ENCODE assay signal across 9 cellular contexts in the genomic region with DNA sequence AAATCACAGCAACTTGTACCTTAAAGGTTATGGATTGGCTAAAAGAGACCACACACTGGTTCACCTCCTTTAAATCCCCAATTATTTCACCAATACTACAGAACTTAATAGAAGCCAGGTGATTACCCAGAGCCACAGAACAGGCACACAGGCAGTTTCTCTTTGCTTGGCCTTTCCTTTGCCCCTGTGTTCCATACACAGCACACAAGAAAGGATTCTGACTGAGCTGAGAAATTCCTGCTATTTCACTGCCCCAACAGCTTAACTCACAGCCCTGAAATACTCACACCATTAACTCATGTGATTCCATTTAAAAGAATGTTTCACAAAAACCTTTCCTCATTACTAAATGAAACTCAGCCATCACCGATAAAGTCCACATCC.
A peak's percentile ranks its signal among the peaks of the same experiment; 100 is the strongest.
DNase-seq lines count a peak whose midpoint lies in the region; ATAC-seq and TF ChIP-seq lines count a peak whose summit lies in the region.
"Had no signal": no experiment of that assay in that cellular context is flagged by ENCODE, and none has a peak within 500 bp of the region (broad histone marks: within the 10 kb centered on the region; RNA-seq: fewer than 3 reads in every experiment).

No MANE protein-coding gene starts in this region.

- H3K4me3 Mint-ChIP-seq in T-helper 2 cell treated with Interferon-gamma antibody and Interleukin-4, amounts not matched to agents 5 μg/mL and 100 μg/mL, for 36 hours, result no peak overlapping the region
- peak overlapping the region in 1 of 3 donors; percentile 7 for H3K4me3 Mint-ChIP-seq in T-cell
- H3K4me3 Mint-ChIP-seq in stimulated activated memory B cell treated with anti-CD40 and anti-IgM and Interleukin-4, amounts not matched to agents 10 μg/mL and 1 μg/mL and 100 μg/mL, for 72 hours, result peak overlapping the region; percentile 37

- DNase-seq in T-helper 2 cell treated with Interferon-gamma antibody and Interleukin-4, amounts not matched to agents 5 μg/mL and 100 μg/mL, for 36 hours (ENCODE audit: low spot score), result no peak
- no peak for DNase-seq in T-helper 2 cell
- DNase-seq in T-cell, result no peak
- DNase-seq in heart right ventricle, result no peak
- no peak for DNase-seq in DMS114 treated with DMSO at 0.1 percent for 48 hours (lab: John Stamatoyannopoulos, UW; ENCODE audit: unreplicated experiment)
- DNase-seq in stimulated activated CD8-positive, alpha-beta memory T cell treated with anti-CD3 and anti-CD28 coated beads, Interleukin-4, amount 100 ng/mL, for 48 hours, result no peak
- DNase-seq: stimulated activated CD4-positive, alpha-beta T cell treated with anti-CD3 and anti-CD28 coated beads, Interleukin-15, amount 100 ng/mL, for 24 hours had no signal

- POLR2A ChIA-PET in T-cell (lab: Charles Lee), result no interaction called here

- WGBS in heart right ventricle, 2 donors, result 19 to 29% methylated on average over 1 of the region's 1 CpG

- H3K27ac Mint-ChIP-seq in T-helper 2 cell treated with Interferon-gamma antibody and Interleukin-4, amounts not matched to agents 5 μg/mL and 100 μg/mL, for 36 hours, result peak overlapping the region; percentile 63
- peak overlapping the region; percentile 50 to 68 for H3K27ac Mint-ChIP-seq in T-cell
- H3K27ac Mint-ChIP-seq in stimulated activated memory B cell treated with anti-CD40 and anti-IgM and Interleukin-4, amounts not matched to agents 10 μg/mL and 1 μg/mL and 100 μg/mL, for 72 hours, result peak overlapping the region; percentile 74

- peaks cover 0 to 89% (median 67%) of the 10 kb centered on the region in 9 donors for H3K4me1 ChIP-seq in heart right ventricle

- no peak for TF ChIP-seq CTCF in heart right ventricle (IDR thresholded peaks at IDR 0.05)

- no peak overlapping the region for H3K4me3 ChIP-seq in heart right ventricle

- no peak for ATAC-seq in T-cell (replicated peaks in 1 of 4)
- ATAC-seq in heart right ventricle, result peak in 5 of 8 donors; percentile 28 to 61 (median 44)
- peak; percentile 31 for ATAC-seq in stimulated activated memory B cell treated with anti-CD40 and anti-IgM and Interleukin-4, amounts not matched to agents 10 μg/mL and 1 μg/mL and 100 μg/mL, for 72 hours
- no peak for ATAC-seq in GM19328 (IDR thresholded peaks at IDR 0.05; ENCODE audit: unreplicated experiment)

- CTCF ChIA-PET in T-cell (lab: Charles Lee), result interaction anchor here (0.6 to 0.7 kb wide), 2 partner anchors 22 to 84 kb away, joined by 3 to 4 read pairs; no protein-coding TSS in a partner anchor

- H3K9me3 ChIP-seq in heart right ventricle, result no peaks in the 10 kb centered on the region

- H3K9me3 Mint-ChIP-seq in T-helper 2 cell treated with Interferon-gamma antibody and Interleukin-4, amounts not matched to agents 5 μg/mL and 100 μg/mL, for 36 hours, result no peaks in the 10 kb centered on the region
- no peaks in the 10 kb centered on the region for H3K9me3 Mint-ChIP-seq in T-cell
- H3K9me3 Mint-ChIP-seq in stimulated activated memory B cell treated with anti-CD40 and anti-IgM and Interleukin-4, amounts not matched to agents 10 μg/mL and 1 μg/mL and 100 μg/mL, for 72 hours, result no peaks in the 10 kb centered on the region

- no peaks in the 10 kb centered on the region for H3K27me3 Mint-ChIP-seq in T-helper 2 cell treated with Interferon-gamma antibody and Interleukin-4, amounts not matched to agents 5 μg/mL and 100 μg/mL, for 36 hours (ENCODE audit: low read depth)
- H3K27me3 Mint-ChIP-seq in T-cell, result no peaks in the 10 kb centered on the region
- no peaks in the 10 kb centered on the region for H3K27me3 Mint-ChIP-seq in stimulated activated memory B cell treated with anti-CD40 and anti-IgM and Interleukin-4, amounts not matched to agents 10 μg/mL and 1 μg/mL and 100 μg/mL, for 72 hours

- H3K27me3 ChIP-seq in heart right ventricle, result no peaks in the 10 kb centered on the region

- intact Hi-C loops in heart right ventricle (cut with DNase I), result loop anchor here in 6 of 10 donors (5.0 to 10.0 kb wide), 7 partner anchors 78 to 551 kb away; no protein-coding TSS in a partner anchor

- H3K27ac ChIP-seq in heart right ventricle, result peak overlapping the region in 8 of 10 donors; percentile 5 to 59 (median 34)

- peaks cover 40% of the 10 kb centered on the region for H3K4me1 Mint-ChIP-seq in T-helper 2 cell treated with Interferon-gamma antibody and Interleukin-4, amounts not matched to agents 5 μg/mL and 100 μg/mL, for 36 hours (ENCODE audit: low read depth)
- H3K4me1 Mint-ChIP-seq in T-cell, result peaks cover 48 to 53% (median 52%) of the 10 kb centered on the region in 3 donors
- H3K4me1 Mint-ChIP-seq in stimulated activated memory B cell treated with anti-CD40 and anti-IgM and Interleukin-4, amounts not matched to agents 10 μg/mL and 1 μg/mL and 100 μg/mL, for 72 hours, result peaks cover 55% of the 10 kb centered on the region

- H3K36me3 Mint-ChIP-seq in T-helper 2 cell treated with Interferon-gamma antibody and Interleukin-4, amounts not matched to agents 5 μg/mL and 100 μg/mL, for 36 hours (ENCODE audit: low read depth), result no peaks in the 10 kb centered on the region
- no peaks in the 10 kb centered on the region for H3K36me3 Mint-ChIP-seq in T-cell
- no peaks in the 10 kb centered on the region for H3K36me3 Mint-ChIP-seq in stimulated activated memory B cell treated with anti-CD40 and anti-IgM and Interleukin-4, amounts not matched to agents 10 μg/mL and 1 μg/mL and 100 μg/mL, for 72 hours

- H3K36me3 ChIP-seq in heart right ventricle, result no peaks in the 10 kb centered on the region

Comparison
In these comparisons a context has a peak if more than half of its experiments do, and no peak if none do; other contexts are left out.
1. ATAC-seq: peak in heart right ventricle (5 of 8) and stimulated activated memory B cell treated with anti-CD40 and anti-IgM and Interleukin-4, amounts not matched to agents 10 μg/mL and 1 μg/mL and 100 μg/mL, for 72 hours (single experiment); none in T-cell (0 of 4) and GM19328 (single experiment).
2. Peak in every context shown above with its lines, with median percentiles within 50 percentile points of each other: H3K27ac Mint-ChIP-seq.